Comparison of ENCODE assay signal across 18 cellular contexts in the genomic region with DNA sequence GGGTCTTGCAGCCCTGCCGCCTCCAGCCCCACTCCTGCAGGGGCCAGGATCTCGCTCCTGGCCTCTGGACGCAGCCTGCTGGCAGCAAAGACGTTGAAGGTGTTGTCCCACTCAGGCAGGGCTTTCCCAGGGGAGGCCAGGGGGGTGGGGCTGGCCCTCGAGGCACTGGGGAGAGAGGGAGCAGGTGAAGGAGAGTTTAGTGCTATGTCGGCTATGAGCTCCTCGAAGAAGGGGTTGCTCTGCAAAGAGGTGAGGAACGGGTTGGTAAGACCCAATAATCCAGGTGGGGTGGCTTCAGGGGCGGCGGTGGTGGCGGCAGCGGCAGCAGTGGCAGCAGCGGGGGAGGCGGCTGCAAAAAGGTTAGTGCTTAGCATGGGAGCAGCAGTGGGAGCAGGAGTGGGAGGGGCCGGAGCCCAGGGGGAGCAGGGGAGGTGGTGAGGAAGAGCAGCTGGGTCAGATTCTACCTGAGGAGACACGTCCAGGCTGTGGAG. TPM values are rescaled to one million over a fixed set of nuclear protein-coding genes. Genes with fewer than 3 reads are reported as not detected.
A peak's percentile ranks its signal among the peaks of the same experiment; 100 is the strongest.
DNase-seq lines count a peak whose midpoint lies in the region; ATAC-seq and TF ChIP-seq lines count a peak whose summit lies in the region.
"Had no signal": no experiment of that assay in that cellular context is flagged by ENCODE, and none has a peak within 500 bp of the region (broad histone marks: within the 10 kb centered on the region; RNA-seq: fewer than 3 reads in every experiment).

No MANE protein-coding gene starts in this region.

- no peaks in the 10 kb centered on the region for H3K9me3 Mint-ChIP-seq in nephron progenitor cell

- H4K20me1 ChIP-seq in BLaER1 treated with 17β-estradiol and CSF1 and Interleukin-3, amounts not matched to agents 10 nM and 100 nM = peaks cover 19 to 98% (median 82%) of the 10 kb centered on the region in 11 experiments; a peak in 19 of 22 replicates

- H3K36me3 Mint-ChIP-seq in nephron progenitor cell (ENCODE audit: low read depth) = no peaks in the 10 kb centered on the region

- H3K4me3 Mint-ChIP-seq in nephron progenitor cell = no peak overlapping the region

- H3K27me3 ChIP-seq in BLaER1 treated with 17β-estradiol and CSF1 and Interleukin-3, amounts not matched to agents 10 nM and 100 nM = no peaks in the 10 kb centered on the region
- no peaks in the 10 kb centered on the region for H3K27me3 ChIP-seq in dorsolateral prefrontal cortex
- H3K27me3 ChIP-seq: SJSA1 had no signal

- H3K4me3 ChIP-seq in BLaER1 treated with 17β-estradiol and CSF1 and Interleukin-3, amounts not matched to agents 10 nM and 100 nM = no peak overlapping the region
- no peak overlapping the region for H3K4me3 ChIP-seq in dorsolateral prefrontal cortex
- H3K4me3 ChIP-seq: A549, PC-9, SJSA1 had no signal

- H3K27ac ChIP-seq in BLaER1 treated with 17β-estradiol and CSF1 and Interleukin-3, amounts not matched to agents 10 nM and 100 nM = peak overlapping the region in 9 of 11 experiments; percentile 7 to 54 (median 34); a peak in 12 of 22 replicates
- H3K27ac ChIP-seq in dorsolateral prefrontal cortex = peak overlapping the region in 31 of 59 donors; percentile 5 to 78 (median 43)
- H3K27ac ChIP-seq: A549, C4-2B, PC-9, SJSA1 had no signal

- no peaks in the 10 kb centered on the region for H3K9me3 ChIP-seq in BLaER1 treated with 17β-estradiol and CSF1 and Interleukin-3, amounts not matched to agents 10 nM and 100 nM (replicated peaks in 1 of 11)
- H3K9me3 ChIP-seq: A549, SJSA1 had no signal

- no peak for ATAC-seq in Right ventricle myocardium superior (ENCODE audit: poor library complexity)
- ATAC-seq: A549 had no signal

- H3K27ac Mint-ChIP-seq in nephron progenitor cell = no peak overlapping the region

- H3K4me2 ChIP-seq in BLaER1 treated with 17β-estradiol and CSF1 and Interleukin-3, amounts not matched to agents 10 nM and 100 nM = peak overlapping the region; percentile 68 to 89 (median 80)
- H3K4me2 ChIP-seq: A549, PC-9 had no signal

- TF ChIP-seq CTCF in dorsolateral prefrontal cortex (IDR thresholded peaks at IDR 0.05 in 54 of 56, conservative IDR thresholded peaks at IDR 0.05 in 2 of 56; ENCODE audit: low read depth in 1 of 56, partially characterized antibody in 56 of 56) = no peak
- no peak for TF ChIP-seq CTCF in nephron progenitor cell (IDR thresholded peaks at IDR 0.05)

- peaks cover 55% of the 10 kb centered on the region for H3K4me1 Mint-ChIP-seq in nephron progenitor cell

- peaks cover 20 to 95% (median 77%) of the 10 kb centered on the region in 10 experiments for H3K4me1 ChIP-seq in BLaER1 treated with 17β-estradiol and CSF1 and Interleukin-3, amounts not matched to agents 10 nM and 100 nM
- H3K4me1 ChIP-seq: A549, SJSA1 had no signal

- peak overlapping the region in 9 of 11 experiments; percentile 14 to 52 (median 39); a peak in 11 of 22 replicates for H3K9ac ChIP-seq in BLaER1 treated with 17β-estradiol and CSF1 and Interleukin-3, amounts not matched to agents 10 nM and 100 nM

- H3K27me3 Mint-ChIP-seq in nephron progenitor cell (ENCODE audit: low read depth, poor library complexity) = peaks cover 16% of the 10 kb centered on the region

- H3K36me3 ChIP-seq in BLaER1 treated with 17β-estradiol and CSF1 and Interleukin-3, amounts not matched to agents 10 nM and 100 nM = peaks cover 0 to 69% (median 10%) of the 10 kb centered on the region in 11 experiments; a peak in 9 of 22 replicates

- intact Hi-C loops in dorsolateral prefrontal cortex (cut with DNase I) = loop anchor here in 1 of 2 donors (10.0 kb wide), 1 partner anchor 186 kb away; no protein-coding TSS in a partner anchor
- intact Hi-C loops in Right ventricle myocardium superior (cut with DNase I) = no loop called here

- DNase-seq in NCI-H2171 (lab: John Stamatoyannopoulos, UW) = peak; percentile 41
- DNase-seq in dorsolateral prefrontal cortex = no peak
- peak; percentile 42 for DNase-seq in nephron progenitor cell
- DNase-seq in Right ventricle myocardium superior = no peak
- no peak for DNase-seq in SKM-1 treated with dmso at 0.1 percent for 144 hours (lab: John Stamatoyannopoulos, UW; ENCODE audit: unreplicated experiment)
- no peak for DNase-seq in DMS153 treated with DMSO at 0.1 percent for 48 hours (lab: John Stamatoyannopoulos, UW; ENCODE audit: unreplicated experiment)
- DNase-seq: DMS153, EL, HCEC 1CT, NCI-H1105 treated with DMSO at 0.1 percent for 48 hours, NCI-H187 treated with DMSO at 0.1 percent for 48 hours, NCI-H2227 treated with DMSO at 0.1 percent for 48 hours, NCI-H524, PC-9 had no signal

RNA-seq across cellular contexts. Expression of a gene that starts 9.7 kb away (rescaled TPM):
- total RNA-seq in dorsolateral prefrontal cortex = 100 to 1,000 TPM in 119 of 120 experiments, 10 to 100 TPM in 1; 82.7 to 370 (median 148) TPM
- total RNA-seq in Right ventricle myocardium superior = 9.7 TPM

RNA-seq across cellular contexts. Expression of a gene that starts 31.5 kb away (rescaled TPM):
- 10 to 100 TPM; 28.8 to 98.3 (median 66.8) TPM for total RNA-seq in dorsolateral prefrontal cortex
- total RNA-seq in Right ventricle myocardium superior = 17.9 TPM

Comparison
In these comparisons a context has a peak if more than half of its experiments do, and no peak if none do; other contexts are left out.
1. DNase-seq: peak in NCI-H2171 (single experiment) and nephron progenitor cell (single experiment); none in dorsolateral prefrontal cortex (0 of 10), Right ventricle myocardium superior (single experiment), SKM-1 treated with dmso at 0.1 percent for 144 hours (single experiment) and DMS153 treated with DMSO at 0.1 percent for 48 hours (single experiment).